ENCODE assay signal across 2 cellular contexts in genomic region chr4:24209891-24210290, GRCh38.
TF ChIP-seq lines count a peak whose summit lies in the region.

No MANE protein-coding gene starts in this region.

TF ChIP-seq in A549, 52 proteins besides CTCF, POLR2A, EP300 and RAD21 (continued from another document):
- TF ChIP-seq FOSL2 (IDR thresholded peaks at IDR 0.05), result no peak
- no peak for TF ChIP-seq FOSL2 (CRISPR knock-in tag; IDR thresholded peaks at IDR 0.05)
- TF ChIP-seq FOXS1 (CRISPR knock-in tag; IDR thresholded peaks at IDR 0.05), result no peak
- no peak for TF ChIP-seq ZNF302 (CRISPR knock-in tag; IDR thresholded peaks at IDR 0.05)
- TF ChIP-seq ZFP36 (IDR thresholded peaks at IDR 0.05; ENCODE audit: borderline replicate concordance, partially characterized antibody), result no peak
- TF ChIP-seq MYC (IDR thresholded peaks at IDR 0.05; ENCODE audit: borderline replicate concordance, low read length), result no peak

TF ChIP-seq in IMR-90, 13 proteins besides CTCF, POLR2A, EP300 and RAD21 (continued from another document):
- TF ChIP-seq RCOR1 (IDR thresholded peaks at IDR 0.05; ENCODE audit: insufficient replicate concordance, low read length) (no peak), BHLHE40 (IDR thresholded peaks at IDR 0.05; ENCODE audit: low read depth, low read length) (no peak), USF2 (IDR thresholded peaks at IDR 0.05; ENCODE audit: low read depth, low read length) (no peak), CEBPB (IDR thresholded peaks at IDR 0.05; ENCODE audit: low read depth, low read length) (no peak), SMC3 (IDR thresholded peaks at IDR 0.05; ENCODE audit: low read depth, low read length) (no peak), MXI1 (IDR thresholded peaks at IDR 0.05; ENCODE audit: borderline replicate concordance, low read depth, low read length) (no peak), NFE2L2 (IDR thresholded peaks at IDR 0.05; ENCODE audit: low read depth, low read length) (no peak), ELK1 (IDR thresholded peaks at IDR 0.05; ENCODE audit: borderline replicate concordance, low read depth, low read length) (no peak)
